15 cellular contexts compared by ENCODE assay signal in the genomic region with DNA sequence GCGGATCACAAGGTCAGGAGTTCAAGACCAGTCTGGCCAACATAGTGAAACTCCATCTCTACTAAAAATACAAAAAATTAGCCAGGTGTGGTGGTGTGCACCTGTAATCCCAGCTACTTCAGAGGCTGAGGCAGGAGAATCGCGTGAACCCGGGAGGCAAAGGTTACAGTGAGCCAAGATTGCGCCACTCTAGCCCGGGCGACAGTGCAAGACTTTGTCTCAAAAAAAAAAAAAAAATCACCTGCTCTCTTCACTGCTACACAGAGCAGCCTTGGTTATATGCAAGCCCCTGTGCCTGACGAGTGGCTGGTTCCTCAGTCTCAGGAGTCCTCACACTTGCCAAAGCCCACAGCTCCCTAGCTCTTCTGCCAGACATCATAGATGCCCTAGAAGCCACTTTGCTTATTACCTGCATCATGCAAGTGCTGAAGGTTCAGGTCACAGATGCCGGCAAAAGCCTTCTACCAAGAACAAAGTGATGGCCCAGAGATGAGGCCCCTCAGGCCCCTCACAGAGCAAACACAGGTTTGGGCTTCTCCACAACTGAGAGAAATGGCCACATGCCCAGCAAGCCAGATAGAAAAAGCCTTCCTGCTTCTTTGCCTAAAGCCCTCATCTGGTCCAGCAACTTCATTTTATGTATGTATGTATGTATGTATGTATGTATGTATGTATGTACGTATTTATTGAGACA.
"Had no signal": no experiment of that assay in that cellular context is flagged by ENCODE, and none has a peak within 500 bp of the region (broad histone marks: within the 10 kb centered on the region; RNA-seq: fewer than 3 reads in every experiment).

No MANE protein-coding gene starts in this region.

- H3K27ac Mint-ChIP-seq: naive thymus-derived CD8-positive, alpha-beta T cell; type B pancreatic cell had no signal

- H3K4me3 ChIP-seq: body of pancreas, mucosa of descending colon had no signal

- H3K4me1 ChIP-seq: body of pancreas had no signal

- H3K36me3 Mint-ChIP-seq: naive thymus-derived CD8-positive, alpha-beta T cell; type B pancreatic cell had no signal

- H3K27me3 ChIP-seq: body of pancreas had no signal

- H3K4me3 Mint-ChIP-seq: activated CD8-positive, alpha-beta memory T cell treated with anti-CD3 and anti-CD28 coated beads, Interleukin-2, amount 10 ng/mL, durations not matched to agents 7 days and 5 days; activated naive CD4-positive, alpha-beta T cell treated with anti-CD3 and anti-CD28 coated beads, Interleukin-2, amount 10 ng/mL, durations not matched to agents 7 days and 5 days; central memory CD8-positive, alpha-beta T cell; naive thymus-derived CD8-positive, alpha-beta T cell; stimulated activated naive B cell treated with anti-CD40 and anti-IgM and Interleukin-4, amounts not matched to agents 10 μg/mL and 1 μg/mL and 100 μg/mL, for 72 hours; type B pancreatic cell had no signal

- H3K27ac ChIP-seq: body of pancreas, neutrophil, VCaP had no signal

- ATAC-seq: activated CD8-positive, alpha-beta memory T cell treated with anti-CD3 and anti-CD28 coated beads, Interleukin-2, amount 10 ng/mL, durations not matched to agents 7 days and 5 days; body of pancreas; mucosa of descending colon; naive thymus-derived CD8-positive, alpha-beta T cell; stimulated activated naive B cell treated with anti-CD40 and anti-IgM and Interleukin-4, amounts not matched to agents 10 μg/mL and 1 μg/mL and 100 μg/mL, for 72 hours had no signal

- H3K36me3 ChIP-seq: neutrophil had no signal

- H3K9me3 ChIP-seq: body of pancreas, mucosa of descending colon, neutrophil had no signal

- DNase-seq: activated CD8-positive, alpha-beta memory T cell treated with anti-CD3 and anti-CD28 coated beads, Interleukin-2, amount 10 ng/mL, durations not matched to agents 7 days and 5 days; activated naive CD4-positive, alpha-beta T cell treated with anti-CD3 and anti-CD28 coated beads, Interleukin-2, amount 10 ng/mL, durations not matched to agents 7 days and 5 days; amniotic stem cell; body of pancreas; hypothalamus; mammary epithelial cell; naive thymus-derived CD8-positive, alpha-beta T cell; stimulated activated naive B cell treated with anti-CD40 and anti-IgM and Interleukin-4, amounts not matched to agents 10 μg/mL and 1 μg/mL and 100 μg/mL, for 72 hours; SW 1271; T1000 had no signal

- H3K27me3 Mint-ChIP-seq: activated CD8-positive, alpha-beta memory T cell treated with anti-CD3 and anti-CD28 coated beads, Interleukin-2, amount 10 ng/mL, durations not matched to agents 7 days and 5 days; central memory CD8-positive, alpha-beta T cell; naive thymus-derived CD8-positive, alpha-beta T cell; stimulated activated naive B cell treated with anti-CD40 and anti-IgM and Interleukin-4, amounts not matched to agents 10 μg/mL and 1 μg/mL and 100 μg/mL, for 72 hours; type B pancreatic cell had no signal
